ENCODE assay signal across 17 cellular contexts in the genomic region with DNA sequence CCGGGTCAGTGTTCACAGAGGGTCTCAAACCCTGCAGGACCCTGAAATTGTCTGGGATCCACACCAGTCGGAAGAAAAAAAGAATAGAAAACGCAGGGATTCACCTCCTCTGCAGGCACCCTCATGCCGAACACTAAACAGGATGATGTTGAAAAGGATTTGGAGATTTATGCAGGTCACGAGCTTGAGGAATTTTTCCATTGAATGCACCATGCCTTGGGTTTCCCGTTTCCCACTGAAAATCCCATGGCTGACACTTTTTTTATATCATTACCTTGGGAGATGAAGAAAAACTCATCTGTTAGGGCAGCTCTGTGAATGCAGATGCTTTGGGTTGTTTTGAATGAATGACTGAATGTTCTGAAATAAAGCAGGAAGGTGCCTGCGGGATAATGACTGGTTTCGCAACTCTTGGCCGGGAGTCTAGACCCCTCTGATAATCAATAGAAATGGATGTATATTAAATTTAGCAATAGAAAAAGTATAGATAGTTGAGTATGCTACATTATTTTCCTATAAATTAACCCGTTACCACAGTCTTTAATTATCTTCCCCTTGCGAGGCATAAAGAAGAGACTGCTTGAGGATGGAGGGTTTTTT.
DNase-seq lines count a peak whose midpoint lies in the region; ATAC-seq, FAIRE-seq and TF ChIP-seq lines count a peak whose summit lies in the region.
"Had no signal": no experiment of that assay in that cellular context is flagged by ENCODE, and none has a peak within 500 bp of the region (broad histone marks: within the 10 kb centered on the region; RNA-seq: fewer than 3 reads in every experiment).

No MANE protein-coding gene starts in this region.

- no peaks in the 10 kb centered on the region for H3K9me3 Mint-ChIP-seq in stimulated activated effector memory CD8-positive, alpha-beta T cell treated with anti-CD3 and anti-CD28 coated beads, Interleukin-12 subunit alpha, Interleukin-12 subunit beta, amount 100 ng/mL, for 72 hours
- H3K9me3 Mint-ChIP-seq: activated T-helper 17 cell treated with anti-CD3 and anti-CD28 coated beads, Interleukin-2, amount 50 U/mL, for 72 hours; central memory CD8-positive, alpha-beta T cell had no signal

- H3K4me2 ChIP-seq in K562 (ENCODE audit: insufficient read depth, low read length) (no peak overlapping the region), HepG2 (ENCODE audit: low read depth, low read length) (peak overlapping the region; percentile 62)

- H3K27ac ChIP-seq in K562 (ENCODE audit: extremely low read depth, low read depth, low read length) (no peak overlapping the region), HepG2 (ENCODE audit: extremely low read length, insufficient read depth, low read length) (peak overlapping the region; percentile 96), psoas muscle (no peak overlapping the region), uterus (peak overlapping the region in 1 of 2 donors; percentile 47)
- H3K27ac ChIP-seq: lower lobe of right lung, neutrophil, sigmoid colon had no signal

- no peaks in the 10 kb centered on the region for H3K9me1 ChIP-seq in K562 (ENCODE audit: control insufficient read depth, insufficient read depth, low read length)

- DNase-seq in H7 = no peak
- DNase-seq in K562 (ENCODE audit: extremely low read depth in 1 of 4, low spot score in 3 of 4) = no peak
- no peak for DNase-seq in HepG2 (ENCODE audit: low spot score)
- no peak for DNase-seq in psoas muscle
- DNase-seq in stimulated activated effector memory CD8-positive, alpha-beta T cell treated with anti-CD3 and anti-CD28 coated beads, Interleukin-12 subunit alpha, Interleukin-12 subunit beta, amount 100 ng/mL, for 72 hours (ENCODE audit: low spot score in 2 of 2) = no peak
- DNase-seq in uterus = no peak
- no peak for DNase-seq in T1000 (lab: John Stamatoyannopoulos, UW)
- DNase-seq: lower lobe of right lung; NCI-H146; NCI-H446; stimulated activated CD4-positive, alpha-beta T cell treated with anti-CD3 and anti-CD28 coated beads, Interleukin-2, amount 100 ng/mL, for 24 hours; T-helper 1 cell had no signal

- TF ChIP-seq EP300 in K562 (IDR thresholded peaks at IDR 0.05; ENCODE audit: low read length) (no peak), HepG2 (IDR thresholded peaks at IDR 0.05; ENCODE audit: low read depth in 2 of 2, low read length in 2 of 2) (no peak), HepG2 (CRISPR knock-in tag; IDR thresholded peaks at IDR 0.05; ENCODE audit: borderline replicate concordance) (no peak)

- H3K4me3 ChIP-seq in H7 (ENCODE audit: insufficient read depth, low read depth, low read length) = peak overlapping the region; percentile 53
- no peak overlapping the region for H3K4me3 ChIP-seq in K562
- H3K4me3 ChIP-seq in HepG2 (replicated peaks in 1 of 3; ENCODE audit: insufficient read depth in 1 of 3, low read depth in 2 of 3, low read length in 3 of 3) = peak overlapping the region; percentile 46 to 71 (median 64)
- H3K4me3 ChIP-seq in psoas muscle = peak overlapping the region; percentile 49
- peak overlapping the region in 1 of 2 donors; percentile 21 for H3K4me3 ChIP-seq in uterus

- CTCF ChIA-PET in K562 (lab: Yijun Ruan, JAX; ENCODE audit: low intra/inter-chr PET ratio) = no interaction called here
- CTCF ChIA-PET in HepG2 (lab: Yijun Ruan, JAX; ENCODE audit: low intra/inter-chr PET ratio, low total read pairs) = no interaction called here

- H3K4me1 ChIP-seq in K562 (replicated peaks in 1 of 2; ENCODE audit: control insufficient read depth in 2 of 2, insufficient read depth in 2 of 2, low read length in 2 of 2) = peaks cover 0 to 5% of the 10 kb centered on the region in 2 experiments; a peak in 1 of 5 replicates
- H3K4me1 ChIP-seq in HepG2 (ENCODE audit: insufficient read depth, low read length) = peaks cover 97% of the 10 kb centered on the region
- H3K4me1 ChIP-seq in psoas muscle = peaks cover 15% of the 10 kb centered on the region
- peaks cover 0 to 8% of the 10 kb centered on the region in 2 donors for H3K4me1 ChIP-seq in uterus

- no peaks in the 10 kb centered on the region for H3K36me3 Mint-ChIP-seq in stimulated activated effector memory CD8-positive, alpha-beta T cell treated with anti-CD3 and anti-CD28 coated beads, Interleukin-12 subunit alpha, Interleukin-12 subunit beta, amount 100 ng/mL, for 72 hours

- TF ChIP-seq CTCF in K562 (IDR thresholded peaks at IDR 0.05 in 2 of 3, conservative IDR thresholded peaks at IDR 0.05 in 1 of 3; ENCODE audit: insufficient read depth in 2 of 3, low read depth in 1 of 3, low read length in 3 of 3) (no peak), HepG2 (CRISPR knock-in tag; IDR thresholded peaks at IDR 0.05) (no peak), psoas muscle (IDR thresholded peaks at IDR 0.05) (no peak), uterus (IDR thresholded peaks at IDR 0.05) (no peak)

- WGBS in K562 (ENCODE audit: insufficient coverage, low coverage, missing lambda C conversion rate) = 2% methylated on average over 11 of the region's 11 CpGs
- 86% methylated on average over 11 of the region's 11 CpGs for WGBS in HepG2 (ENCODE audit: low lambda C conversion rate)
- 68 to 79% (median 74%) methylated on average over 11 of the region's 11 CpGs for WGBS in psoas muscle, 3 donors

- TF ChIP-seq POLR2A in K562 (conservative IDR thresholded peaks at IDR 0.05) = no peak
- TF ChIP-seq POLR2A in HepG2 (IDR thresholded peaks at IDR 0.05; ENCODE audit: insufficient read depth in 1 of 2, low read depth in 2 of 2, low read length in 2 of 2) = no peak
- no peak for TF ChIP-seq POLR2A in uterus (IDR thresholded peaks at IDR 0.05)

- H3K9ac ChIP-seq in K562 (ENCODE audit: insufficient read depth in 1 of 2, low read depth in 2 of 2, low read length in 2 of 2) (no peak overlapping the region), HepG2 (ENCODE audit: insufficient read depth, low read depth, low read length) (peak overlapping the region; percentile 88)

- POLR2A ChIA-PET in K562 (lab: Yijun Ruan, JAX) = no interaction called here
- POLR2A ChIA-PET in HepG2 (lab: Yijun Ruan, JAX) = interaction anchor here (1.1 to 1.2 kb wide), 3 partner anchors 83 to 148 kb away, joined by 4 to 5 read pairs (median 4); a partner anchor contains a TSS

- BruUV-seq in K562 (replicated peaks; lab: Mats Ljungman, UMichigan) (no TSS peak), HepG2 (replicated peaks; lab: Mats Ljungman, UMichigan) (no TSS peak)

- FAIRE-seq in K562 (lab: Jason Lieb, UNC) = no peak
- no peak for FAIRE-seq in HepG2 (lab: Jason Lieb, UNC)

- ATAC-seq in K562 (no peak), HepG2 (no peak), psoas muscle (no peak)
- no peak for ATAC-seq in stimulated activated effector memory CD8-positive, alpha-beta T cell treated with anti-CD3 and anti-CD28 coated beads, Interleukin-12 subunit alpha, Interleukin-12 subunit beta, amount 100 ng/mL, for 72 hours
- ATAC-seq in activated CD4-positive, CD25-positive, alpha-beta regulatory T cell treated with anti-CD3 and anti-CD28 coated beads, Interleukin-2, amount 50 U/mL, for 24 hours = no peak
- ATAC-seq: activated T-helper 17 cell treated with anti-CD3 and anti-CD28 coated beads, Interleukin-2, amount 50 U/mL, for 72 hours had no signal

- TF ChIP-seq RAD21 in K562 (CRISPR knock-in tag; conservative IDR thresholded peaks at IDR 0.05 in 1 of 2, IDR thresholded peaks at IDR 0.05 in 1 of 2) (no peak), HepG2 (CRISPR knock-in tag; IDR thresholded peaks at IDR 0.05) (no peak)

- in situ Hi-C loops in K562 (cut with MboI) (no loop called here), HepG2 (cut with HindIII; ENCODE audit: extremely low pct_ligation_motif_present, low pct_unique_long_range_greater_than_20kb) (no loop called here)

- no peaks in the 10 kb centered on the region for H3K36me3 ChIP-seq in H7 (replicated peaks; ENCODE audit: control insufficient read depth, insufficient read depth, low read length)
- H3K36me3 ChIP-seq in K562 (ENCODE audit: control insufficient read depth, insufficient read depth, low read length) = no peaks in the 10 kb centered on the region
- H3K36me3 ChIP-seq in HepG2 (replicated peaks in 1 of 2; ENCODE audit: control insufficient read depth in 1 of 2, insufficient read depth in 2 of 2, low read length in 2 of 2) = no peaks in the 10 kb centered on the region
- H3K36me3 ChIP-seq in psoas muscle (ENCODE audit: insufficient read depth in 1 of 2, low read depth in 1 of 2) = no peaks in the 10 kb centered on the region
- H3K36me3 ChIP-seq in uterus = no peaks in the 10 kb centered on the region
- H3K36me3 ChIP-seq: lower lobe of right lung, neutrophil, sigmoid colon had no signal

- intact Hi-C loops in K562 (cut with micrococcal nuclease) (no loop called here), HepG2 (cut with micrococcal nuclease; ENCODE audit: unreplicated experiment) (no loop called here), psoas muscle (cut with DNase I) (no loop called here), uterus (cut with DNase I; ENCODE audit: low total_unique reads) (no loop called here)

- peaks cover 5% of the 10 kb centered on the region for H3K4me1 Mint-ChIP-seq in stimulated activated effector memory CD8-positive, alpha-beta T cell treated with anti-CD3 and anti-CD28 coated beads, Interleukin-12 subunit alpha, Interleukin-12 subunit beta, amount 100 ng/mL, for 72 hours
- H3K4me1 Mint-ChIP-seq: activated T-helper 17 cell treated with anti-CD3 and anti-CD28 coated beads, Interleukin-2, amount 50 U/mL, for 72 hours; central memory CD8-positive, alpha-beta T cell had no signal

- H4K20me1 ChIP-seq in K562 (replicated peaks; ENCODE audit: control insufficient read depth, insufficient read depth, low read length) (0 out of 2 replicates have a peak, but pooled peaks cover 2% of the 10 kb centered on the region), HepG2 (ENCODE audit: insufficient read depth, low read length) (no peaks in the 10 kb centered on the region)

- peaks cover 7% of the 10 kb centered on the region for H3K27me3 ChIP-seq in H7 (ENCODE audit: control insufficient read depth, insufficient read depth, low read length)
- H3K27me3 ChIP-seq in K562 (ENCODE audit: control insufficient read depth in 2 of 2, insufficient read depth in 2 of 2, low read length in 2 of 2) = peaks cover 74 to 89% of the 10 kb centered on the region in 2 experiments
- H3K27me3 ChIP-seq in HepG2 (ENCODE audit: control insufficient read depth in 1 of 2, insufficient read depth in 2 of 2, low read length in 2 of 2) = no peaks in the 10 kb centered on the region
- peaks cover 0 to 5% (median 0%) of the 10 kb centered on the region in 3 donors for H3K27me3 ChIP-seq in psoas muscle (ENCODE audit: insufficient read depth in 3 of 3, low read length in 2 of 3)
- H3K27me3 ChIP-seq in uterus = no peaks in the 10 kb centered on the region

- H3K4me3 Mint-ChIP-seq in stimulated activated effector memory CD8-positive, alpha-beta T cell treated with anti-CD3 and anti-CD28 coated beads, Interleukin-12 subunit alpha, Interleukin-12 subunit beta, amount 100 ng/mL, for 72 hours = no peak overlapping the region
- H3K4me3 Mint-ChIP-seq: activated T-helper 17 cell treated with anti-CD3 and anti-CD28 coated beads, Interleukin-2, amount 50 U/mL, for 72 hours; central memory CD8-positive, alpha-beta T cell had no signal

- no peak overlapping the region for H3K27ac Mint-ChIP-seq in stimulated activated effector memory CD8-positive, alpha-beta T cell treated with anti-CD3 and anti-CD28 coated beads, Interleukin-12 subunit alpha, Interleukin-12 subunit beta, amount 100 ng/mL, for 72 hours
- H3K27ac Mint-ChIP-seq: activated T-helper 17 cell treated with anti-CD3 and anti-CD28 coated beads, Interleukin-2, amount 50 U/mL, for 72 hours had no signal

- H2AFZ ChIP-seq in K562 (ENCODE audit: low read depth, low read length) (no peak overlapping the region), HepG2 (ENCODE audit: low read length) (no peak overlapping the region)

- H3K79me2 ChIP-seq in K562 (ENCODE audit: control insufficient read depth, insufficient read depth, low read length) = no peaks in the 10 kb centered on the region
- peaks cover 5% of the 10 kb centered on the region for H3K79me2 ChIP-seq in HepG2 (ENCODE audit: insufficient read depth, low read length)

- H3K9me3 ChIP-seq in K562 (replicated peaks; ENCODE audit: control insufficient read depth, insufficient read depth, low read depth, low read length) (no peaks in the 10 kb centered on the region), HepG2 (ENCODE audit: low read length) (no peaks in the 10 kb centered on the region), psoas muscle (no peaks in the 10 kb centered on the region), uterus (no peaks in the 10 kb centered on the region)
- H3K9me3 ChIP-seq: lower lobe of right lung, neutrophil, sigmoid colon had no signal
